8 cellular contexts compared by ENCODE assay signal in genomic region chr17:27540300-27541105, GRCh38.
DNase-seq lines count a peak whose midpoint lies in the region; ATAC-seq and TF ChIP-seq lines count a peak whose summit lies in the region.

No MANE protein-coding gene starts in this region.

- H3K4me1 ChIP-seq in HEK293 (ENCODE audit: control insufficient read depth, insufficient read depth, low read length) (peaks cover 31% of the 10 kb centered on the region), smooth muscle cell (ENCODE audit: low read depth) (peaks cover 38% of the 10 kb centered on the region)

- peak; percentile 96 for DNase-seq in hepatic stellate cell (ENCODE audit: low spot score)
- peak; percentile 77 for DNase-seq in smooth muscle cell (lab: John Stamatoyannopoulos, UW; ENCODE audit: unreplicated experiment)
- no peak for DNase-seq in activated CD8-positive, alpha-beta memory T cell treated with anti-CD3 and anti-CD28 coated beads, Interleukin-2, amount 10 ng/mL, durations not matched to agents 7 days and 5 days
- DNase-seq in activated T-cell treated with anti-CD3 and anti-CD28 coated beads, Interleukin-2, amount 50 U/mL, for 4 hours = no peak

- peaks cover 81% of the 10 kb centered on the region for H3K4me1 Mint-ChIP-seq in activated CD8-positive, alpha-beta memory T cell treated with anti-CD3 and anti-CD28 coated beads, Interleukin-2, amount 10 ng/mL, durations not matched to agents 7 days and 5 days
- H3K4me1 Mint-ChIP-seq in activated T-cell treated with anti-CD3 and anti-CD28 coated beads, Interleukin-2, amount 50 U/mL, for 4 hours (ENCODE audit: low read depth) = peaks cover 39% of the 10 kb centered on the region

- no peaks in the 10 kb centered on the region for H3K36me3 ChIP-seq in HEK293 (ENCODE audit: control insufficient read depth in 2 of 2, insufficient read depth in 1 of 2, low read length in 2 of 2)
- no peaks in the 10 kb centered on the region for H3K36me3 ChIP-seq in smooth muscle cell (ENCODE audit: low read depth)

- ATAC-seq in GM21528 (IDR thresholded peaks at IDR 0.05; ENCODE audit: low FRiP score, unreplicated experiment) (no peak), HG02588 (IDR thresholded peaks at IDR 0.05; ENCODE audit: unreplicated experiment) (no peak)
- no peak for ATAC-seq in activated CD8-positive, alpha-beta memory T cell treated with anti-CD3 and anti-CD28 coated beads, Interleukin-2, amount 10 ng/mL, durations not matched to agents 7 days and 5 days
- ATAC-seq in activated T-cell treated with anti-CD3 and anti-CD28 coated beads, Interleukin-2, amount 50 U/mL, for 4 hours = no peak

- POLR2A ChIA-PET in HEK293 (lab: Yijun Ruan, JAX) = interaction anchor here (0.7 to 1.4 kb wide), 4 partner anchors 14 to 247 kb away, joined by 3 to 7 read pairs (median 3); partner anchors contain the start of gene WSB1

- H3K36me3 Mint-ChIP-seq in activated CD8-positive, alpha-beta memory T cell treated with anti-CD3 and anti-CD28 coated beads, Interleukin-2, amount 10 ng/mL, durations not matched to agents 7 days and 5 days = no peaks in the 10 kb centered on the region
- H3K36me3 Mint-ChIP-seq in activated T-cell treated with anti-CD3 and anti-CD28 coated beads, Interleukin-2, amount 50 U/mL, for 4 hours (ENCODE audit: insufficient read depth) = no peaks in the 10 kb centered on the region

- H3K9me3 Mint-ChIP-seq in activated CD8-positive, alpha-beta memory T cell treated with anti-CD3 and anti-CD28 coated beads, Interleukin-2, amount 10 ng/mL, durations not matched to agents 7 days and 5 days (ENCODE audit: low read depth) = no peaks in the 10 kb centered on the region
- no peaks in the 10 kb centered on the region for H3K9me3 Mint-ChIP-seq in activated T-cell treated with anti-CD3 and anti-CD28 coated beads, Interleukin-2, amount 50 U/mL, for 4 hours

- peaks cover 77% of the 10 kb centered on the region for H4K20me1 ChIP-seq in smooth muscle cell (ENCODE audit: low read depth)

- H3K9ac ChIP-seq in smooth muscle cell (ENCODE audit: low read depth) = peak overlapping the region; percentile 70

- peaks cover 44% of the 10 kb centered on the region for H3F3A ChIP-seq in smooth muscle cell (ENCODE audit: low read depth)

- H3K27me3 Mint-ChIP-seq in activated CD8-positive, alpha-beta memory T cell treated with anti-CD3 and anti-CD28 coated beads, Interleukin-2, amount 10 ng/mL, durations not matched to agents 7 days and 5 days = no peaks in the 10 kb centered on the region
- no peaks in the 10 kb centered on the region for H3K27me3 Mint-ChIP-seq in activated T-cell treated with anti-CD3 and anti-CD28 coated beads, Interleukin-2, amount 50 U/mL, for 4 hours (ENCODE audit: low read depth)

- peaks cover 90% of the 10 kb centered on the region for H3K79me2 ChIP-seq in smooth muscle cell (ENCODE audit: low read depth)

- H3K4me2 ChIP-seq in smooth muscle cell = peak overlapping the region; percentile 77

- no peaks in the 10 kb centered on the region for H3K27me3 ChIP-seq in smooth muscle cell (ENCODE audit: low read depth)

- H3K27ac ChIP-seq in HEK293 (ENCODE audit: extremely low read depth, low read depth, low read length) (peak overlapping the region; percentile 44), angular gyrus (ENCODE audit: low read depth, low read length) (peak overlapping the region; percentile 54), smooth muscle cell (ENCODE audit: low read depth) (peak overlapping the region; percentile 94)

- H3K27ac Mint-ChIP-seq in activated CD8-positive, alpha-beta memory T cell treated with anti-CD3 and anti-CD28 coated beads, Interleukin-2, amount 10 ng/mL, durations not matched to agents 7 days and 5 days = no peak overlapping the region

- no peak overlapping the region for H2AFZ ChIP-seq in smooth muscle cell (ENCODE audit: low read depth)

- no peak overlapping the region for H3K4me3 Mint-ChIP-seq in activated CD8-positive, alpha-beta memory T cell treated with anti-CD3 and anti-CD28 coated beads, Interleukin-2, amount 10 ng/mL, durations not matched to agents 7 days and 5 days
- no peak overlapping the region for H3K4me3 Mint-ChIP-seq in activated T-cell treated with anti-CD3 and anti-CD28 coated beads, Interleukin-2, amount 50 U/mL, for 4 hours

- no peaks in the 10 kb centered on the region for H3K9me3 ChIP-seq in HEK293 (ENCODE audit: control insufficient read depth, insufficient read depth, low read depth, low read length)
- no peaks in the 10 kb centered on the region for H3K9me3 ChIP-seq in smooth muscle cell (replicated peaks; ENCODE audit: low read depth)

- no peak overlapping the region for H3K4me3 ChIP-seq in HEK293 (ENCODE audit: low read depth, low read length)
- H3K4me3 ChIP-seq in smooth muscle cell = no peak overlapping the region

- 49% methylated on average over 16 of the region's 16 CpGs for WGBS in smooth muscle cell (ENCODE audit: low lambda C conversion rate)

- CTCF ChIA-PET in HEK293 (lab: Yijun Ruan, JAX) = interaction anchor here (0.6 to 1.5 kb wide), 6 partner anchors 11 to 875 kb away, joined by 3 to 13 read pairs (median 4); no protein-coding TSS in a partner anchor
- CTCF ChIA-PET in activated CD8-positive, alpha-beta memory T cell treated with anti-CD3 and anti-CD28 coated beads, Interleukin-2, amount 10 ng/mL, durations not matched to agents 7 days and 5 days (lab: Charles Lee) = interaction anchor here (0.8 to 1.2 kb wide), 3 partner anchors 16 to 186 kb away, joined by 3 read pairs; no protein-coding TSS in a partner anchor

- no peak for TF ChIP-seq CTCF in HEK293 (tag by site-specific recombination; IDR thresholded peaks at IDR 0.05)
- TF ChIP-seq CTCF in smooth muscle cell (IDR thresholded peaks at IDR 0.05; ENCODE audit: borderline replicate concordance, insufficient read depth, poor library complexity, severe bottlenecking) = no peak

TF ChIP-seq in HEK293, 187 proteins besides CTCF, POLR2A, EP300 and RAD21 (continues in another document):
- TF ChIP-seq ZNF654 (tag by site-specific recombination; IDR thresholded peaks at IDR 0.05; ENCODE audit: low read depth) = no peak
- TF ChIP-seq ZBTB8A (tag by site-specific recombination; IDR thresholded peaks at IDR 0.05) = no peak
- TF ChIP-seq SP2 (tag by site-specific recombination; IDR thresholded peaks at IDR 0.05) = no peak
- no peak for TF ChIP-seq ZNF473 (tag by site-specific recombination; IDR thresholded peaks at IDR 0.05)
- no peak for TF ChIP-seq SCRT1 (tag by site-specific recombination; IDR thresholded peaks at IDR 0.05; ENCODE audit: borderline replicate concordance)
- TF ChIP-seq ZNF544 (tag by site-specific recombination; IDR thresholded peaks at IDR 0.05) = no peak
- TF ChIP-seq PRDM1 (tag by site-specific recombination; IDR thresholded peaks at IDR 0.05) = peak; percentile 54; the same call in 1 of the 2 replicates
- TF ChIP-seq ZBTB44 (tag by site-specific recombination; IDR thresholded peaks at IDR 0.05) = no peak
- TF ChIP-seq ZNF18 (tag by site-specific recombination; IDR thresholded peaks at IDR 0.05) = 0 out of 2 replicates have a peak, but pooled peaks have one; percentile 22
- no peak for TF ChIP-seq ZNF114 (tag by site-specific recombination; IDR thresholded peaks at IDR 0.05)
- no peak for TF ChIP-seq ZNF449 (tag by site-specific recombination; IDR thresholded peaks at IDR 0.05)
- TF ChIP-seq ZNF830 (tag by site-specific recombination; IDR thresholded peaks at IDR 0.05; ENCODE audit: low read depth) = no peak
- no peak for TF ChIP-seq KLF7 (tag by site-specific recombination; IDR thresholded peaks at IDR 0.05; ENCODE audit: borderline replicate concordance)
- TF ChIP-seq ZNF221 (tag by site-specific recombination; IDR thresholded peaks at IDR 0.05; ENCODE audit: borderline replicate concordance) = no peak
- TF ChIP-seq ZNF202 (tag by site-specific recombination; IDR thresholded peaks at IDR 0.05; ENCODE audit: borderline replicate concordance) = no peak

Comparison
In these comparisons a context has a peak if more than half of its experiments do, and no peak if none do; other contexts are left out.
1. H3K27ac ChIP-seq: peak in every context shown above with its lines; median percentile 94 in smooth muscle cell; 54 in angular gyrus; 44 in HEK293.
2. DNase-seq: peak in hepatic stellate cell (single experiment) and smooth muscle cell (single experiment); none in activated CD8-positive, alpha-beta memory T cell treated with anti-CD3 and anti-CD28 coated beads, Interleukin-2, amount 10 ng/mL, durations not matched to agents 7 days and 5 days (single experiment) and activated T-cell treated with anti-CD3 and anti-CD28 coated beads, Interleukin-2, amount 50 U/mL, for 4 hours (single experiment).